ENCODE assay signal across 7 cellular contexts in genomic region chr5:131747180-131748105, GRCh38. TPM values are rescaled to one million over a fixed set of nuclear protein-coding genes. Genes with fewer than 3 reads are reported as not detected.
A peak's percentile ranks its signal among the peaks of the same experiment; 100 is the strongest.
DNase-seq lines count a peak whose midpoint lies in the region; ATAC-seq and TF ChIP-seq lines count a peak whose summit lies in the region.

No MANE protein-coding gene starts in this region.

- peak overlapping the region; percentile 65 for H3K4me3 Mint-ChIP-seq in T-helper 2 cell treated with Interferon-gamma antibody and Interleukin-4, amounts not matched to agents 5 μg/mL and 100 μg/mL, for 36 hours
- H3K4me3 Mint-ChIP-seq in osteocyte (ENCODE audit: unreplicated experiment) = no peak overlapping the region
- H3K4me3 Mint-ChIP-seq in Caco-2 (ENCODE audit: unreplicated experiment) = no peak overlapping the region

- POLR2A ChIA-PET in Caco-2 (lab: Charles Lee) = no interaction called here

- no peak overlapping the region for H3K27ac ChIP-seq in effector memory CD4-positive, alpha-beta T cell (ENCODE audit: insufficient read depth, low read length, poor library complexity, severe bottlenecking)

- CTCF ChIA-PET in Caco-2 (lab: Charles Lee) = no interaction called here

- no peak for TF ChIP-seq CTCF in osteocyte (IDR thresholded peaks at IDR 0.05)
- TF ChIP-seq CTCF in Caco-2 (IDR thresholded peaks at IDR 0.05; ENCODE audit: insufficient read depth in 1 of 2, low read depth in 1 of 2, low read length in 1 of 2, severe bottlenecking in 1 of 2, unreplicated experiment in 1 of 2) = no peak

- no peaks in the 10 kb centered on the region for H3K4me1 ChIP-seq in Caco-2
- peaks cover 6% of the 10 kb centered on the region for H3K4me1 ChIP-seq in effector memory CD4-positive, alpha-beta T cell (ENCODE audit: control insufficient read depth, insufficient read depth, low read length, poor library complexity, severe bottlenecking)

- ATAC-seq in GM19023 (IDR thresholded peaks at IDR 0.05; ENCODE audit: unreplicated experiment) (peak; percentile 75), HG03097 (IDR thresholded peaks at IDR 0.05; ENCODE audit: low FRiP score, unreplicated experiment) (peak; percentile 74)

- H3K27ac Mint-ChIP-seq in T-helper 2 cell treated with Interferon-gamma antibody and Interleukin-4, amounts not matched to agents 5 μg/mL and 100 μg/mL, for 36 hours = peak overlapping the region; percentile 91
- H3K27ac Mint-ChIP-seq in osteocyte (ENCODE audit: unreplicated experiment) (peak overlapping the region; percentile 63), Caco-2 (ENCODE audit: unreplicated experiment) (no peak overlapping the region)

- intact Hi-C loops in Caco-2 (cut with micrococcal nuclease; ENCODE audit: unreplicated experiment) (no loop called here), head of caudate nucleus (cut with DNase I) (no loop called here)

- H3K36me3 ChIP-seq in Caco-2 (ENCODE audit: control insufficient read depth, insufficient read depth, low read length) = 0 out of 2 replicates have a peak, but pooled peaks cover 1% of the 10 kb centered on the region
- peaks cover 11% of the 10 kb centered on the region for H3K36me3 ChIP-seq in effector memory CD4-positive, alpha-beta T cell (ENCODE audit: control insufficient read depth, insufficient read depth, low read length)

- DNase-seq in T-helper 2 cell treated with Interferon-gamma antibody and Interleukin-4, amounts not matched to agents 5 μg/mL and 100 μg/mL, for 36 hours (ENCODE audit: low spot score) = no peak
- DNase-seq in osteocyte (ENCODE audit: extremely low spot score, unreplicated experiment) = no peak
- no peak for DNase-seq in Caco-2
- no peak for DNase-seq in effector memory CD4-positive, alpha-beta T cell
- DNase-seq in head of caudate nucleus = no peak

- H3K9me3 ChIP-seq in Caco-2 = no peaks in the 10 kb centered on the region
- H3K9me3 ChIP-seq in effector memory CD4-positive, alpha-beta T cell (ENCODE audit: control insufficient read depth, low read length) = no peaks in the 10 kb centered on the region

- H3K4me3 ChIP-seq in Caco-2 (ENCODE audit: low read depth, low read length) = no peak overlapping the region
- H3K4me3 ChIP-seq in effector memory CD4-positive, alpha-beta T cell (ENCODE audit: insufficient read depth, low read depth, low read length, poor library complexity, severe bottlenecking) = no peak overlapping the region

- BruUV-seq in Caco-2 (replicated peaks; lab: Mats Ljungman, UMichigan) = no TSS peak

- no peaks in the 10 kb centered on the region for H3K9me3 Mint-ChIP-seq in T-helper 2 cell treated with Interferon-gamma antibody and Interleukin-4, amounts not matched to agents 5 μg/mL and 100 μg/mL, for 36 hours
- H3K9me3 Mint-ChIP-seq in osteocyte (ENCODE audit: unreplicated experiment) (no peaks in the 10 kb centered on the region), Caco-2 (ENCODE audit: unreplicated experiment) (no peaks in the 10 kb centered on the region)

- H3K36me3 Mint-ChIP-seq in T-helper 2 cell treated with Interferon-gamma antibody and Interleukin-4, amounts not matched to agents 5 μg/mL and 100 μg/mL, for 36 hours (ENCODE audit: low read depth) = peaks cover 31% of the 10 kb centered on the region
- H3K36me3 Mint-ChIP-seq in osteocyte (ENCODE audit: unreplicated experiment) = peaks cover 20% of the 10 kb centered on the region
- peaks cover 14% of the 10 kb centered on the region for H3K36me3 Mint-ChIP-seq in Caco-2 (ENCODE audit: insufficient read depth, unreplicated experiment)

- no peaks in the 10 kb centered on the region for H3K27me3 Mint-ChIP-seq in T-helper 2 cell treated with Interferon-gamma antibody and Interleukin-4, amounts not matched to agents 5 μg/mL and 100 μg/mL, for 36 hours (ENCODE audit: low read depth)
- H3K27me3 Mint-ChIP-seq in osteocyte (ENCODE audit: unreplicated experiment) (no peaks in the 10 kb centered on the region), Caco-2 (ENCODE audit: insufficient read depth, unreplicated experiment) (no peaks in the 10 kb centered on the region)

- H3K27me3 ChIP-seq in Caco-2 (replicated peaks; ENCODE audit: control insufficient read depth, insufficient read depth, low read length) = no peaks in the 10 kb centered on the region
- no peaks in the 10 kb centered on the region for H3K27me3 ChIP-seq in effector memory CD4-positive, alpha-beta T cell (replicated peaks; ENCODE audit: control insufficient read depth, insufficient read depth, low read length, poor library complexity, severe bottlenecking)

- H3K4me1 Mint-ChIP-seq in T-helper 2 cell treated with Interferon-gamma antibody and Interleukin-4, amounts not matched to agents 5 μg/mL and 100 μg/mL, for 36 hours (ENCODE audit: low read depth) = peaks cover 31% of the 10 kb centered on the region
- H3K4me1 Mint-ChIP-seq in osteocyte (ENCODE audit: unreplicated experiment) (peaks cover 39% of the 10 kb centered on the region), Caco-2 (ENCODE audit: low read depth, unreplicated experiment) (peaks cover 16% of the 10 kb centered on the region)

RNA-seq across cellular contexts. Expression of gene FNIP1, which starts 49.4 kb away (rescaled TPM):
- total RNA-seq in osteocyte (43.0 and 45.4 TPM in 2 replicates), Caco-2 (2022) (42.7 and 45.0 TPM in 2 replicates)
